In the genomic region with DNA sequence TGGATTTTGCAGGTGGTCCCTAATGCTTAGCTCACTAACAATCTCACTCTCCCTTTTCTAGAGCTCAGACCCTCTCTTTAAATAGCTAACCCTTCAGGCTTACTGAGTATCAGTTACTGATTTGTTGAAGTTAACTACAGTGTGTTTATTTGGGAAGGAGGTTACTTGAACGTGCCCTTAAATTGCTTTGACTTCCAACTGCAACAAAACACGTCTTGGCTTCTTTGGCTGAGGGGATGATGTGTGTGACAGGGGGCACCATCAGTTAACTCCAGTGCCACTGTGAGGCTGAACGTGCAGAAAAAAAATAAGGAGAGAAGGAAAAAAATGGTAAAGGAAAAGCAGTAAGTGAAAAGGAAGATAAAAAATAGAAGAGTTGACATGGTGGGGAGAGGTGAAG, we compare ENCODE assay signal across 16 cellular contexts.
DNase-seq lines count a peak whose midpoint lies in the region; ATAC-seq, FAIRE-seq and TF ChIP-seq lines count a peak whose summit lies in the region.
"Had no signal": no experiment of that assay in that cellular context is flagged by ENCODE, and none has a peak within 500 bp of the region (broad histone marks: within the 10 kb centered on the region; RNA-seq: fewer than 3 reads in every experiment).

No MANE protein-coding gene starts in this region.

- ATAC-seq in HepG2 (peak; percentile 25), right cardiac atrium (no peak)

- H3K36me3 ChIP-seq in Caco-2 (ENCODE audit: control insufficient read depth, insufficient read depth, low read length): no peaks in the 10 kb centered on the region
- no peaks in the 10 kb centered on the region for H3K36me3 ChIP-seq in WERI-Rb-1
- no peaks in the 10 kb centered on the region for H3K36me3 ChIP-seq in HepG2 (replicated peaks in 1 of 2; ENCODE audit: control insufficient read depth in 1 of 2, insufficient read depth in 2 of 2, low read length in 2 of 2)
- H3K36me3 ChIP-seq: HAP-1 had no signal

- intact Hi-C loops in Caco-2 (cut with micrococcal nuclease; ENCODE audit: unreplicated experiment): loop anchor here (1.0 to 5.0 kb wide), 8 partner anchors 19 to 440 kb away; no protein-coding TSS in a partner anchor
- intact Hi-C loops in HepG2 (cut with micrococcal nuclease; ENCODE audit: unreplicated experiment): loop anchor here (1.0 to 5.0 kb wide), 8 partner anchors 24 to 343 kb away; no protein-coding TSS in a partner anchor
- intact Hi-C loops in right cardiac atrium (cut with DNase I): no loop called here

- peak overlapping the region; percentile 85 for H3K27ac Mint-ChIP-seq in Caco-2 (ENCODE audit: unreplicated experiment)
- H3K27ac Mint-ChIP-seq in progenitor cell of endocrine pancreas: peak overlapping the region; percentile 91
- H3K27ac Mint-ChIP-seq: CD14-positive monocyte had no signal

- H3K9me3 ChIP-seq in Caco-2: no peaks in the 10 kb centered on the region
- no peaks in the 10 kb centered on the region for H3K9me3 ChIP-seq in WERI-Rb-1 (ENCODE audit: severe bottlenecking)
- H3K9me3 ChIP-seq in HepG2 (ENCODE audit: low read length): no peaks in the 10 kb centered on the region
- no peaks in the 10 kb centered on the region for H3K9me3 ChIP-seq in right cardiac atrium (ENCODE audit: control insufficient read depth, low read length)
- H3K9me3 ChIP-seq: HAP-1 had no signal

- H3K27me3 Mint-ChIP-seq in Caco-2 (ENCODE audit: insufficient read depth, unreplicated experiment): no peaks in the 10 kb centered on the region
- no peaks in the 10 kb centered on the region for H3K27me3 Mint-ChIP-seq in progenitor cell of endocrine pancreas

- no peak for TF ChIP-seq RAD21 in HepG2 (CRISPR knock-in tag; IDR thresholded peaks at IDR 0.05)

- 21% methylated on average over 3 of the region's 3 CpGs for WGBS in HepG2 (ENCODE audit: low lambda C conversion rate)
- WGBS in right cardiac atrium: 41% methylated on average over 3 of the region's 3 CpGs

- H3K27ac ChIP-seq in WERI-Rb-1 (peak overlapping the region; percentile 5), HepG2 (ENCODE audit: extremely low read length, insufficient read depth, low read length) (peak overlapping the region; percentile 90), right cardiac atrium (ENCODE audit: low read length) (no peak overlapping the region)

- H3K9me3 Mint-ChIP-seq in Caco-2 (ENCODE audit: unreplicated experiment): peaks cover 12% of the 10 kb centered on the region
- H3K9me3 Mint-ChIP-seq in progenitor cell of endocrine pancreas (ENCODE audit: low read depth): peaks cover 5% of the 10 kb centered on the region
- H3K9me3 Mint-ChIP-seq: CD14-positive monocyte had no signal

- in situ Hi-C loops in HepG2 (cut with HindIII; ENCODE audit: extremely low pct_ligation_motif_present, low pct_unique_long_range_greater_than_20kb): loop anchor here (5.0 to 10.0 kb wide), 2 partner anchors 67 to 305 kb away; no protein-coding TSS in a partner anchor

- POLR2A ChIA-PET in Caco-2 (lab: Charles Lee) (no interaction called here), HepG2 (lab: Yijun Ruan, JAX) (interaction anchor here (1.0 to 3.0 kb wide), 16 partner anchors 9 to 316 kb away, joined by 3 to 51 read pairs (median 8); a partner anchor contains a TSS)

- peak overlapping the region; percentile 69 for H3K9ac ChIP-seq in HepG2 (ENCODE audit: insufficient read depth, low read depth, low read length)

- DNase-seq in Caco-2 (no peak), WERI-Rb-1 (no peak), HepG2 (ENCODE audit: low spot score) (no peak), progenitor cell of endocrine pancreas (ENCODE audit: low spot score, unreplicated experiment) (no peak), GM03348 (ENCODE audit: low spot score) (no peak), NCI-H2081 (lab: John Stamatoyannopoulos, UW) (no peak), right cardiac atrium (no peak), T1000 (lab: John Stamatoyannopoulos, UW) (no peak)
- DNase-seq: COR-L47, DMS79, NCI-H146, NCI-H446 treated with DMSO at 0.1 percent for 48 hours, NCI-H774 had no signal

- no peaks in the 10 kb centered on the region for H4K20me1 ChIP-seq in HepG2 (ENCODE audit: insufficient read depth, low read length)

- TF ChIP-seq EP300 in HepG2 (IDR thresholded peaks at IDR 0.05; ENCODE audit: low read depth in 2 of 2, low read length in 2 of 2): no peak
- no peak for TF ChIP-seq EP300 in HepG2 (CRISPR knock-in tag; IDR thresholded peaks at IDR 0.05; ENCODE audit: borderline replicate concordance)

- CTCF ChIA-PET in Caco-2 (lab: Charles Lee): interaction anchor here (1.0 kb wide), 2 partner anchors 18 to 276 kb away, joined by 3 to 7 read pairs; no protein-coding TSS in a partner anchor
- CTCF ChIA-PET in HepG2 (lab: Yijun Ruan, JAX; ENCODE audit: low intra/inter-chr PET ratio, low total read pairs): interaction anchor here (0.9 kb wide), 1 partner anchor 276 kb away, joined by 3 read pairs; no protein-coding TSS in a partner anchor

- H3K4me1 ChIP-seq in Caco-2 (peaks cover 53% of the 10 kb centered on the region), HepG2 (ENCODE audit: insufficient read depth, low read length) (peaks cover 50% of the 10 kb centered on the region), right cardiac atrium (ENCODE audit: control insufficient read depth, insufficient read depth, low read length) (no peaks in the 10 kb centered on the region)
- H3K4me1 ChIP-seq: HAP-1 had no signal

- BruUV-seq in Caco-2 (replicated peaks; lab: Mats Ljungman, UMichigan): no TSS peak
- TSS peak; percentile 79 for BruUV-seq in HepG2 (replicated peaks; lab: Mats Ljungman, UMichigan)

- no peak for TF ChIP-seq POLR2A in HepG2 (IDR thresholded peaks at IDR 0.05; ENCODE audit: insufficient read depth in 1 of 2, low read depth in 2 of 2, low read length in 2 of 2)

- no peaks in the 10 kb centered on the region for H3K27me3 ChIP-seq in Caco-2 (replicated peaks; ENCODE audit: control insufficient read depth, insufficient read depth, low read length)
- H3K27me3 ChIP-seq in WERI-Rb-1 (ENCODE audit: insufficient read depth, low read depth, severe bottlenecking): no peaks in the 10 kb centered on the region
- no peaks in the 10 kb centered on the region for H3K27me3 ChIP-seq in HepG2 (ENCODE audit: control insufficient read depth in 1 of 2, insufficient read depth in 2 of 2, low read length in 2 of 2)
- H3K27me3 ChIP-seq in right cardiac atrium (ENCODE audit: control insufficient read depth, insufficient read depth): no peaks in the 10 kb centered on the region

- H3K4me3 ChIP-seq in Caco-2 (ENCODE audit: low read depth, low read length): no peak overlapping the region
- H3K4me3 ChIP-seq in WERI-Rb-1 (ENCODE audit: low read depth, low read length): no peak overlapping the region
- H3K4me3 ChIP-seq in HepG2 (replicated peaks in 1 of 3; ENCODE audit: insufficient read depth in 1 of 3, low read depth in 2 of 3, low read length in 3 of 3): peak overlapping the region in 2 of 3 experiments; percentile 7 to 26; a peak in 3 of 6 replicates
- H3K4me3 ChIP-seq in right cardiac atrium (ENCODE audit: low read length): no peak overlapping the region
- H3K4me3 ChIP-seq: HAP-1 had no signal

- peak overlapping the region; percentile 77 for H3K4me2 ChIP-seq in HepG2 (ENCODE audit: low read depth, low read length)

- TF ChIP-seq CTCF in Caco-2 (IDR thresholded peaks at IDR 0.05; ENCODE audit: insufficient read depth in 1 of 2, low read depth in 1 of 2, low read length in 1 of 2, severe bottlenecking in 1 of 2, unreplicated experiment in 1 of 2): no peak
- no peak for TF ChIP-seq CTCF in WERI-Rb-1 (IDR thresholded peaks at IDR 0.05; ENCODE audit: low read depth, low read length)
- no peak for TF ChIP-seq CTCF in HepG2 (CRISPR knock-in tag; IDR thresholded peaks at IDR 0.05)
- no peak for TF ChIP-seq CTCF in progenitor cell of endocrine pancreas (IDR thresholded peaks at IDR 0.05; ENCODE audit: unreplicated experiment)

- H3K4me1 Mint-ChIP-seq in Caco-2 (ENCODE audit: low read depth, unreplicated experiment): peaks cover 47% of the 10 kb centered on the region
- peaks cover 52% of the 10 kb centered on the region for H3K4me1 Mint-ChIP-seq in progenitor cell of endocrine pancreas (ENCODE audit: low read depth)

- H2AFZ ChIP-seq in HepG2 (ENCODE audit: low read length): no peak overlapping the region

- no peaks in the 10 kb centered on the region for H3K36me3 Mint-ChIP-seq in Caco-2 (ENCODE audit: insufficient read depth, unreplicated experiment)
- H3K36me3 Mint-ChIP-seq in progenitor cell of endocrine pancreas (ENCODE audit: insufficient read depth): no peaks in the 10 kb centered on the region
- H3K36me3 Mint-ChIP-seq: CD14-positive monocyte had no signal

- peak; percentile 51 for FAIRE-seq in HepG2 (lab: Jason Lieb, UNC)
- FAIRE-seq: GM12891 had no signal

- no peaks in the 10 kb centered on the region for H3K79me2 ChIP-seq in HepG2 (ENCODE audit: insufficient read depth, low read length)

- peak overlapping the region; percentile 58 for H3K4me3 Mint-ChIP-seq in Caco-2 (ENCODE audit: unreplicated experiment)
- peak overlapping the region; percentile 30 for H3K4me3 Mint-ChIP-seq in progenitor cell of endocrine pancreas (ENCODE audit: low read depth)
- H3K4me3 Mint-ChIP-seq: CD14-positive monocyte had no signal

TF ChIP-seq in HepG2, 621 proteins besides CTCF, POLR2A, EP300 and RAD21:
- TF ChIP-seq ZNF337 (CRISPR knock-in tag; IDR thresholded peaks at IDR 0.05; ENCODE audit: borderline replicate concordance, low read depth) (0 out of 2 replicates have a peak, but pooled peaks have one; percentile 18), ATAD3A (CRISPR knock-in tag; IDR thresholded peaks at IDR 0.05) (no peak), SMARCE1 (IDR thresholded peaks at IDR 0.05; ENCODE audit: borderline replicate concordance) (no peak)
- TF ChIP-seq, protein P1, sequence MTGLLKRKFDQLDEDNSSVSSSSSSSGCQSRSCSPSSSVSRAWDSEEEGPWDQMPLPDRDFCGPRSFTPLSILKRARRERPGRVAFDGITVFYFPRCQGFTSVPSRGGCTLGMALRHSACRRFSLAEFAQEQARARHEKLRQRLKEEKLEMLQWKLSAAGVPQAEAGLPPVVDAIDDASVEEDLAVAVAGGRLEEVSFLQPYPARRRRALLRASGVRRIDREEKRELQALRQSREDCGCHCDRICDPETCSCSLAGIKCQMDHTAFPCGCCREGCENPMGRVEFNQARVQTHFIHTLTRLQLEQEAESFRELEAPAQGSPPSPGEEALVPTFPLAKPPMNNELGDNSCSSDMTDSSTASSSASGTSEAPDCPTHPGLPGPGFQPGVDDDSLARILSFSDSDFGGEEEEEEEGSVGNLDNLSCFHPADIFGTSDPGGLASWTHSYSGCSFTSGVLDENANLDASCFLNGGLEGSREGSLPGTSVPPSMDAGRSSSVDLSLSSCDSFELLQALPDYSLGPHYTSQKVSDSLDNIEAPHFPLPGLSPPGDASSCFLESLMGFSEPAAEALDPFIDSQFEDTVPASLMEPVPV (CRISPR knock-in tag; IDR thresholded peaks at IDR 0.05): 0 out of 2 replicates have a peak, but pooled peaks have one; percentile 21

Comparison
In these comparisons a context has a peak if more than half of its experiments do, and no peak if none do; other contexts are left out.
1. H3K4me3 ChIP-seq: peak in HepG2 (2 of 3); none in Caco-2 (single experiment), WERI-Rb-1 (single experiment) and right cardiac atrium (single experiment).
2. intact Hi-C loops: an anchor here in Caco-2 (1.0 to 5.0 kb wide) and HepG2 (1.0 to 5.0 kb wide); none called in right cardiac atrium.